ENCODE assay signal across 13 cellular contexts in the genomic region with DNA sequence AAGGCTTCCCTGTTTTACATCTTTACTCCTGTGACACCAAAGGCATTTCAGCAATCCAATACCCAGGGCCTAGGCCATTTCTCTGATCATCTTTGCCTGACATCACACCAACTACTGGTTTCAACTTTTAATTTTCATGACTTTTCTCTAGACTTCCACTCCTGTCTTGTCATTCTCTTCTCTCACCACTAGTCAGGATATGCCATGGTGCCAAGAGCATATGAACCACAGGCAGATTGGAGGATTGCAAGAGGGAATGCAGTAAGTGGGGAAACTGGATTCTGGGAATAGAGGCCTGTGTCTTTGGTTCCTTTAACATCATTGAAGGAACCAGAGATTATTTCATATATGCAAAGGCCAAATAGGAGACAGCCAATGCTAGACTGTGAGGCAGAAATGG.
DNase-seq lines count a peak whose midpoint lies in the region; ATAC-seq, FAIRE-seq and TF ChIP-seq lines count a peak whose summit lies in the region.
"Had no signal": no experiment of that assay in that cellular context is flagged by ENCODE, and none has a peak within 500 bp of the region (broad histone marks: within the 10 kb centered on the region; RNA-seq: fewer than 3 reads in every experiment).

No MANE protein-coding gene starts in this region.

- H2BK120ac ChIP-seq in IMR-90 (ENCODE audit: low read depth, low read length) (no peak overlapping the region), mesenchymal stem cell (ENCODE audit: low read depth, low read length) (no peak overlapping the region)

- SMC1A ChIA-PET in GM12878 (lab: Charles Lee; ENCODE audit: uncharacterized antibody, unreplicated experiment) = no interaction called here

- POLR2A ChIA-PET in IMR-90 (lab: Charles Lee; ENCODE audit: unreplicated experiment) (no interaction called here), GM12878 (lab: Charles Lee) (no interaction called here)

- H3K23ac ChIP-seq in IMR-90 (ENCODE audit: low read depth, low read length) = no peak overlapping the region
- H3K23ac ChIP-seq in mesenchymal stem cell (ENCODE audit: low read length in 2 of 2) = no peak overlapping the region

- no peak for TF ChIP-seq EP300 in GM12878 (IDR thresholded peaks at IDR 0.05; ENCODE audit: borderline replicate concordance in 1 of 2, control insufficient read depth in 1 of 2, low read depth in 2 of 2, low read length in 2 of 2)

- dilution Hi-C loops in IMR-90 (cut with HindIII; ENCODE audit: low sequenced_read_pairs, unreplicated experiment) = no loop called here

- no peak overlapping the region for H3K9ac ChIP-seq in IMR-90 (ENCODE audit: low read depth, low read length)
- H3K9ac ChIP-seq in GM12878 (ENCODE audit: control insufficient read depth, insufficient read depth, low read length) = no peak overlapping the region
- no peak overlapping the region for H3K9ac ChIP-seq in mesenchymal stem cell (ENCODE audit: low read length)

- H3K56ac ChIP-seq in IMR-90 (ENCODE audit: extremely low read depth, insufficient read depth, low read length) = no peak overlapping the region

- TF ChIP-seq RAD21 in IMR-90 (IDR thresholded peaks at IDR 0.05; ENCODE audit: low read length) = no peak
- no peak for TF ChIP-seq RAD21 in GM12878 (IDR thresholded peaks at IDR 0.05; ENCODE audit: insufficient read depth, low read depth, low read length)

- no peak overlapping the region for H2BK20ac ChIP-seq in IMR-90 (ENCODE audit: low read depth, low read length)

- H4K91ac ChIP-seq in IMR-90 (ENCODE audit: insufficient read depth, low read depth, low read length) (no peak overlapping the region), mesenchymal stem cell (ENCODE audit: low read length) (no peak overlapping the region)

- H3K4me3 ChIP-seq in GM12864 (ENCODE audit: low read depth, low read length) (no peak overlapping the region), IMR-90 (ENCODE audit: insufficient read depth, low read depth, low read length) (no peak overlapping the region), GM12878 (no peak overlapping the region), mesenchymal stem cell (ENCODE audit: insufficient read depth in 1 of 2, low read depth in 1 of 2, low read length in 2 of 2) (no peak overlapping the region)
- H3K4me3 ChIP-seq: ascending aorta had no signal

- H2AK9ac ChIP-seq in IMR-90 (replicated peaks; ENCODE audit: low read depth, low read length, poor library complexity) = no peak overlapping the region

- no peaks in the 10 kb centered on the region for H3K79me1 ChIP-seq in IMR-90 (ENCODE audit: low read depth in 1 of 2, low read length in 2 of 2)
- H3K79me1 ChIP-seq in mesenchymal stem cell (replicated peaks; ENCODE audit: low read length, poor library complexity, severe bottlenecking) = no peaks in the 10 kb centered on the region

- H3K4me2 ChIP-seq in IMR-90 (ENCODE audit: low read depth, low read length) (no peak overlapping the region), GM12878 (ENCODE audit: control insufficient read depth, insufficient read depth) (no peak overlapping the region), mesenchymal stem cell (ENCODE audit: low read length, poor library complexity, severe bottlenecking) (no peak overlapping the region)

- H3K18ac ChIP-seq in IMR-90 (ENCODE audit: low read depth, low read length) (no peak overlapping the region), mesenchymal stem cell (ENCODE audit: low read depth in 1 of 2, low read length in 2 of 2) (no peak overlapping the region)

- no peaks in the 10 kb centered on the region for H3K9me1 ChIP-seq in IMR-90 (ENCODE audit: insufficient read depth, low read length)

- H3K9me3 ChIP-seq in IMR-90 (ENCODE audit: control insufficient read depth, insufficient read depth, low read length) (no peaks in the 10 kb centered on the region), GM12878 (replicated peaks; ENCODE audit: control insufficient read depth, insufficient read depth, low read length) (no peaks in the 10 kb centered on the region), mesenchymal stem cell (ENCODE audit: control insufficient read depth, low read length) (no peaks in the 10 kb centered on the region)
- H3K9me3 ChIP-seq: ascending aorta had no signal

- H2BK15ac ChIP-seq in IMR-90 (ENCODE audit: low read depth, low read length) (no peak overlapping the region), mesenchymal stem cell (ENCODE audit: low read depth, poor library complexity, severe bottlenecking) (no peak overlapping the region)

- H3K4me1 ChIP-seq in IMR-90 (ENCODE audit: control insufficient read depth, insufficient read depth, low read length) (no peaks in the 10 kb centered on the region), GM12878 (ENCODE audit: control insufficient read depth, insufficient read depth, low read length) (no peaks in the 10 kb centered on the region), mesenchymal stem cell (ENCODE audit: control insufficient read depth, insufficient read depth, low read depth, low read length) (no peaks in the 10 kb centered on the region)
- H3K4me1 ChIP-seq: ascending aorta had no signal

- no peak overlapping the region for H4K8ac ChIP-seq in IMR-90 (ENCODE audit: low read depth in 2 of 2, low read length in 2 of 2)
- no peak overlapping the region for H4K8ac ChIP-seq in mesenchymal stem cell (ENCODE audit: low read length)

- no peak overlapping the region for H2AFZ ChIP-seq in IMR-90 (replicated peaks; ENCODE audit: low read length, poor library complexity)
- no peak overlapping the region for H2AFZ ChIP-seq in GM12878 (ENCODE audit: control insufficient read depth, low read depth, low read length)
- H2AFZ ChIP-seq in mesenchymal stem cell (ENCODE audit: low read depth, low read length) = no peak overlapping the region

- H3K4ac ChIP-seq in IMR-90 (ENCODE audit: low read depth, low read length) = no peak overlapping the region
- H3K4ac ChIP-seq in mesenchymal stem cell (ENCODE audit: low read depth in 1 of 2, low read length in 2 of 2) = no peak overlapping the region

- no peak for DNase-seq in GM12864 (ENCODE audit: low read depth)
- no peak for DNase-seq in IMR-90
- DNase-seq in GM12878 (ENCODE audit: low read depth, low spot score) = no peak
- peak; percentile 11 for DNase-seq in mesenchymal stem cell
- DNase-seq in cerebellar nuclear complex (lab: John Stamatoyannopoulos, UW) = no peak
- DNase-seq in superior temporal gyrus (ENCODE audit: extremely low spot score) = no peak
- DNase-seq in activated T-cell treated with anti-CD3 and anti-CD28 coated beads, Interleukin-2, amount 50 U/mL, for 48 hours = no peak
- DNase-seq: activated CD8-positive, alpha-beta memory T cell treated with anti-CD3 and anti-CD28 coated beads, Interleukin-2, amount 10 ng/mL, durations not matched to agents 7 days and 5 days; KBM-7; NCI-H446; right cardiac atrium had no signal

- no peak overlapping the region for H3K27ac ChIP-seq in IMR-90 (ENCODE audit: insufficient read depth, low read length)
- no peak overlapping the region for H3K27ac ChIP-seq in GM12878 (ENCODE audit: control insufficient read depth, insufficient read depth)
- no peak overlapping the region for H3K27ac ChIP-seq in mesenchymal stem cell (ENCODE audit: low read length, poor library complexity, severe bottlenecking)
- H3K27ac ChIP-seq: ascending aorta had no signal

- H3K79me2 ChIP-seq in GM12878 (ENCODE audit: control insufficient read depth, insufficient read depth, low read length) = no peaks in the 10 kb centered on the region

- H3K36me3 ChIP-seq in IMR-90 (ENCODE audit: control insufficient read depth, insufficient read depth, low read length) = no peaks in the 10 kb centered on the region
- H3K36me3 ChIP-seq in GM12878 (ENCODE audit: control insufficient read depth in 2 of 2, insufficient read depth in 2 of 2, low read length in 1 of 2) = no peaks in the 10 kb centered on the region
- H3K36me3 ChIP-seq in mesenchymal stem cell (ENCODE audit: control insufficient read depth in 1 of 2, insufficient read depth in 2 of 2, low read depth in 1 of 2, low read length in 2 of 2) = no peaks in the 10 kb centered on the region
- H3K36me3 ChIP-seq: ascending aorta had no signal

- H2BK5ac ChIP-seq in IMR-90 (ENCODE audit: low read depth, low read length, poor library complexity, severe bottlenecking) (no peak overlapping the region), mesenchymal stem cell (ENCODE audit: low read depth, low read length, poor library complexity, severe bottlenecking) (no peak overlapping the region)

- CTCF ChIA-PET in IMR-90 (lab: Yijun Ruan, JAX) (no interaction called here), GM12878 (lab: Yijun Ruan, JAX) (no interaction called here)

- no peak overlapping the region for H2BK12ac ChIP-seq in mesenchymal stem cell (ENCODE audit: low read length in 2 of 2)

- RAD21 ChIA-PET in GM12878 (lab: Charles Lee; ENCODE audit: unreplicated experiment) = no interaction called here

- H4K20me1 ChIP-seq in IMR-90 (ENCODE audit: insufficient read depth, low read length) (no peaks in the 10 kb centered on the region), GM12878 (ENCODE audit: control insufficient read depth, insufficient read depth) (no peaks in the 10 kb centered on the region)

- ATAC-seq in IMR-90 (ENCODE audit: low read depth) = no peak
- ATAC-seq in GM12878 = 0 out of 3 replicates have a peak, but pooled peaks have one; percentile 27
- ATAC-seq in GM19351 (IDR thresholded peaks at IDR 0.05; ENCODE audit: unreplicated experiment) = no peak
- ATAC-seq: activated CD8-positive, alpha-beta memory T cell treated with anti-CD3 and anti-CD28 coated beads, Interleukin-2, amount 10 ng/mL, durations not matched to agents 7 days and 5 days; right cardiac atrium had no signal

- BruUV-seq in IMR-90 (replicated peaks; lab: Mats Ljungman, UMichigan) (no TSS peak), GM12878 (replicated peaks; lab: Mats Ljungman, UMichigan) (no TSS peak)

- peak; percentile 41 for TF ChIP-seq CTCF in GM12864 (IDR thresholded peaks at IDR 0.05; ENCODE audit: low read depth, low read length, missing control alignments)
- 0 out of 2 replicates have a peak, but pooled peaks have one; percentile 1 for TF ChIP-seq CTCF in IMR-90 (conservative IDR thresholded peaks at IDR 0.05; ENCODE audit: low read depth, low read length)
- peak in 2 of 3 experiments; percentile 22 to 38; a peak in 2 of 6 replicates for TF ChIP-seq CTCF in GM12878 (IDR thresholded peaks at IDR 0.05 in 2 of 3, conservative IDR thresholded peaks at IDR 0.05 in 1 of 3; ENCODE audit: control insufficient read depth in 2 of 3, extremely low read depth in 1 of 3, insufficient read depth in 1 of 3, low read depth in 3 of 3, low read length in 3 of 3)

- H3K14ac ChIP-seq in IMR-90 (replicated peaks; ENCODE audit: low read depth, low read length) (no peak overlapping the region), mesenchymal stem cell (ENCODE audit: low read length in 2 of 2) (no peak overlapping the region)

- in situ Hi-C loops in IMR-90 (cut with MboI; ENCODE audit: low sequenced_read_pairs) = no loop called here
- in situ Hi-C loops in GM12878 (cut with MboI) = no loop called here

- TF ChIP-seq POLR2A in IMR-90 (IDR thresholded peaks at IDR 0.05; ENCODE audit: low read depth, low read length) (no peak), GM12878 (IDR thresholded peaks at IDR 0.05; ENCODE audit: low read depth, low read length) (no peak)

- intact Hi-C loops in IMR-90 (cut with micrococcal nuclease) (no loop called here), GM12878 (cut with micrococcal nuclease; ENCODE audit: unreplicated experiment) (no loop called here)

- no peak overlapping the region for H2AK5ac ChIP-seq in IMR-90 (ENCODE audit: low read depth, low read length)
- no peak overlapping the region for H2AK5ac ChIP-seq in mesenchymal stem cell (ENCODE audit: low read length, severe bottlenecking)

- H4K5ac ChIP-seq in IMR-90 (ENCODE audit: low read depth, low read length) = no peak overlapping the region

- no peak for FAIRE-seq in GM12878 (lab: Jason Lieb, UNC)

- no peaks in the 10 kb centered on the region for H3K27me3 ChIP-seq in IMR-90 (ENCODE audit: control insufficient read depth, insufficient read depth, low read length)
- H3K27me3 ChIP-seq in GM12878 (replicated peaks in 1 of 2; ENCODE audit: control insufficient read depth in 2 of 2, insufficient read depth in 2 of 2, low read length in 1 of 2) = no peaks in the 10 kb centered on the region
- no peaks in the 10 kb centered on the region for H3K27me3 ChIP-seq in mesenchymal stem cell (ENCODE audit: control insufficient read depth in 1 of 2, insufficient read depth in 1 of 2, low read length in 2 of 2)
- H3K27me3 ChIP-seq: ascending aorta had no signal
